Comparison of ENCODE assay signal across 1 cellular context in the genomic region with DNA sequence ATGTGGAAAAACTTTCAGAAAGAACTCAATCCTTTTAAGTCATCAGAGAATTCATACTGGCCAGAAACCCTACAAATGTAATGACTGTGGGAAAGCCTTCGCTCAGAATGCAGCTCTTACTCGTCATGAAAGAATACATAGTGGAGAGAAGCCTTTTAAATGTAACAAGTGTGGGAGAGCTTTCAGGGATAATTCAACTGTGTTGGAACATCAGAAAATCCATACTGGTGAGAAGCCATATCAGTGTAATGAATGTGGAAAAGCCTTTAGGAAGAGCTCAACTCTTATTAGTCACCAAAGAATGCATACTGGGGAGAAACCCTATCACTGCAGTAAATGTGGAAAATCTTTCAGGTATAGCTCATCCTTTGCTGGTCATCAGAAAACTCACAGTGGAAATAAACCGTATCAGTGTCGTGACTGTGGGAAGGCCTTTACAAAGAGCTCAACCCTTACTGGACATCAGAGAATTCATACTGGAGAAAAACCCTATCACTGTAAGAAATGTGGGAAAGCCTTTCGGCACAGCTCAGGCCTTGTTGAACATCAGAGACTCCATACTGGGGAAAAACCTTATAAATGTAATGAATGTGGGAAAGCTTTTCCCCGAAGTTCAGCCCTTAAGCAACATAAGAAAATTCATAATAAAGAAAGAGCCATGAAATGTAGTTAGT.
TF ChIP-seq lines count a peak whose summit lies in the region.

No MANE protein-coding gene starts in this region.

TF ChIP-seq in HCT116, 20 proteins besides CTCF, POLR2A, EP300 and RAD21 (continued from another document):
- TF ChIP-seq ZBTB33 (IDR thresholded peaks at IDR 0.05; ENCODE audit: extremely low read depth, insufficient replicate concordance, low read length): no peak
